Comparison of ENCODE assay signal across 18 cellular contexts in genomic region chr3:102510663-102511062, GRCh38.
DNase-seq lines count a peak whose midpoint lies in the region; ATAC-seq and TF ChIP-seq lines count a peak whose summit lies in the region.
"Had no signal": no experiment of that assay in that cellular context is flagged by ENCODE, and none has a peak within 500 bp of the region (broad histone marks: within the 10 kb centered on the region; RNA-seq: fewer than 3 reads in every experiment).

No MANE protein-coding gene starts in this region.

- H3K36me3 ChIP-seq in PC-3 (ENCODE audit: low read depth, low read length) (no peaks in the 10 kb centered on the region), vagina (no peaks in the 10 kb centered on the region)

- no peak for TF ChIP-seq POLR2A in vagina (IDR thresholded peaks at IDR 0.05)

- no TSS peak for BruUV-seq in PC-3 (replicated peaks; lab: Mats Ljungman, UMichigan)

- H2AFZ ChIP-seq in PC-3 (ENCODE audit: low read length), result peak overlapping the region; percentile 54; the same call in 1 of the 2 replicates

- peak overlapping the region; percentile 68 for H3K4me2 ChIP-seq in PC-3 (ENCODE audit: low read length)

- no peaks in the 10 kb centered on the region for H3K79me2 ChIP-seq in PC-3 (ENCODE audit: low read length)

- CTCF ChIA-PET in PC-3 (lab: Charles Lee), result interaction anchor here (0.9 kb wide), 1 partner anchor 26 kb away, joined by 6 read pairs; no protein-coding TSS in a partner anchor

- H3K4me3 ChIP-seq in PC-3 (ENCODE audit: low read length) (peak overlapping the region; percentile 22; the same call in 1 of the 2 replicates), vagina (no peak overlapping the region)
- H3K4me3 ChIP-seq: dorsolateral prefrontal cortex, mucosa of descending colon, SK-N-MC had no signal

- H3K4me1 ChIP-seq in PC-3 (ENCODE audit: insufficient read depth, low read length) (peaks cover 31% of the 10 kb centered on the region), foreskin keratinocyte (peaks cover 9% of the 10 kb centered on the region), vagina (no peaks in the 10 kb centered on the region)

- DNase-seq in Caki2 (ENCODE audit: low read depth), result peak; percentile 2
- DNase-seq in HT1080 (ENCODE audit: low read depth), result peak; percentile 29
- peak; percentile 81 for DNase-seq in PC-3
- DNase-seq in foreskin keratinocyte, result peak; percentile 61 to 77
- DNase-seq in hippocampal formation (lab: John Stamatoyannopoulos, UW), result no peak
- DNase-seq in NCI-H187 (lab: John Stamatoyannopoulos, UW), result no peak
- DNase-seq in SK-N-DZ (ENCODE audit: low spot score), result no peak
- no peak for DNase-seq in vagina (ENCODE audit: extremely low spot score in 2 of 2)
- DNase-seq: activated CD4-positive, alpha-beta T cell treated with anti-CD3 and anti-CD28 coated beads, Interleukin-2, amount 50 U/mL, for 1 hour; activated T-cell treated with anti-CD3 and anti-CD28 coated beads, Interleukin-2, amount 50 U/mL, for 24 hours; dorsolateral prefrontal cortex; left colon; mucosa of descending colon; NCI-H2029 treated with DMSO at 0.1 percent for 48 hours; right cardiac atrium; stimulated activated CD4-positive, alpha-beta T cell treated with anti-CD3 and anti-CD28 coated beads, Interleukin-4, amount 100 ng/mL, for 1 hour had no signal

- POLR2A ChIA-PET in PC-3 (lab: Charles Lee; ENCODE audit: unreplicated experiment), result interaction anchor here (0.5 kb wide), 2 partner anchors 117 to 209 kb away, joined by 4 to 5 read pairs; no protein-coding TSS in a partner anchor

- H3K27me3 ChIP-seq in PC-3 (ENCODE audit: low read length) (no peaks in the 10 kb centered on the region), foreskin keratinocyte (no peaks in the 10 kb centered on the region), vagina (no peaks in the 10 kb centered on the region)
- H3K27me3 ChIP-seq: dorsolateral prefrontal cortex had no signal

- ATAC-seq in PC-3, result peak; percentile 98
- peak; percentile 99 for ATAC-seq in foreskin keratinocyte
- ATAC-seq: activated naive CD4-positive, alpha-beta T cell treated with anti-CD3 and anti-CD28 coated beads, Interleukin-2, amount 50 U/mL, for 72 hours; left colon; mucosa of descending colon; right cardiac atrium had no signal

- no peaks in the 10 kb centered on the region for H3F3A ChIP-seq in PC-3 (ENCODE audit: low read length, unreplicated experiment)

- in situ Hi-C loops in Caki2 (cut with HindIII; ENCODE audit: low pct_unique_long_range_greater_than_20kb, low sequenced_read_pairs), result no loop called here

- no peaks in the 10 kb centered on the region for H3K9me2 ChIP-seq in PC-3 (replicated peaks; ENCODE audit: low read length)

- H3K9me3 ChIP-seq in PC-3 (ENCODE audit: low read length) (no peaks in the 10 kb centered on the region), vagina (no peaks in the 10 kb centered on the region)
- H3K9me3 ChIP-seq: mucosa of descending colon had no signal

- TF ChIP-seq CTCF in PC-3 (conservative IDR thresholded peaks at IDR 0.05; ENCODE audit: low read depth, low read length), result no peak
- no peak for TF ChIP-seq CTCF in foreskin keratinocyte (conservative IDR thresholded peaks at IDR 0.05)
- no peak for TF ChIP-seq CTCF in vagina (IDR thresholded peaks at IDR 0.05)

- H4K20me1 ChIP-seq in PC-3 (ENCODE audit: low read length), result no peaks in the 10 kb centered on the region

- H3K27ac ChIP-seq in PC-3 (ENCODE audit: low read length) (peak overlapping the region; percentile 46), foreskin keratinocyte (no peak overlapping the region), vagina (no peak overlapping the region)
- H3K27ac ChIP-seq: dorsolateral prefrontal cortex, SK-N-MC had no signal

- intact Hi-C loops in PC-3 (cut with micrococcal nuclease), result loop anchor here (2.0 kb wide), 1 partner anchor 14 kb away; no protein-coding TSS in a partner anchor
- intact Hi-C loops in vagina (cut with DNase I), result no loop called here

- 0 out of 2 replicates have a peak overlapping the region, but pooled peaks have one; percentile 4 for H3K9ac ChIP-seq in PC-3 (ENCODE audit: low read length)

Comparison
In these comparisons a context has a peak if more than half of its experiments do, and no peak if none do; other contexts are left out.
1. DNase-seq: peak in Caki2 (single experiment), HT1080 (single experiment), PC-3 (single experiment) and foreskin keratinocyte (2 of 2); none in hippocampal formation (0 of 2), NCI-H187 (0 of 2), SK-N-DZ (single experiment) and vagina (0 of 2).